In genomic region chr11:71453911-71454304, GRCh38 we compare ENCODE assay signal across 1 cellular context.
A peak's percentile ranks its signal among the peaks of the same experiment; 100 is the strongest.
TF ChIP-seq lines count a peak whose summit lies in the region.

No MANE protein-coding gene starts in this region.

TF ChIP-seq in HepG2, 621 proteins besides CTCF, POLR2A, EP300 and RAD21:
- TF ChIP-seq TFDP2 (CRISPR knock-in tag; IDR thresholded peaks at IDR 0.05): 0 out of 2 replicates have a peak, but pooled peaks have one; percentile 10
- no peak for TF ChIP-seq ZNF468 (CRISPR knock-in tag; IDR thresholded peaks at IDR 0.05)
